In genomic region chr1:22347854-22348760, GRCh38 we compare ENCODE assay signal across 22 cellular contexts.
A peak's percentile ranks its signal among the peaks of the same experiment; 100 is the strongest.
DNase-seq lines count a peak whose midpoint lies in the region; ATAC-seq, FAIRE-seq and TF ChIP-seq lines count a peak whose summit lies in the region.
"Had no signal": no experiment of that assay in that cellular context is flagged by ENCODE, and none has a peak within 500 bp of the region (broad histone marks: within the 10 kb centered on the region; RNA-seq: fewer than 3 reads in every experiment).

No MANE protein-coding gene starts in this region.

- H3K9me3 Mint-ChIP-seq in WTC11 (no peaks in the 10 kb centered on the region), mesothelial cell of epicardium (no peaks in the 10 kb centered on the region)
- H3K9me3 Mint-ChIP-seq: stimulated activated naive CD8-positive, alpha-beta T cell treated with anti-CD3 and anti-CD28 coated beads, Interleukin-15, amount 100 ng/mL, for 72 hours had no signal

- H3K4me1 Mint-ChIP-seq in WTC11 (peaks cover 31% of the 10 kb centered on the region), mesothelial cell of epicardium (peaks cover 44% of the 10 kb centered on the region)

- CTCF ChIA-PET in WTC11 (lab: Charles Lee) = no interaction called here

- H3K27me3 Mint-ChIP-seq in WTC11 (ENCODE audit: low read depth) (peaks cover 7% of the 10 kb centered on the region; the same call in 1 of the 2 replicates), mesothelial cell of epicardium (ENCODE audit: low read depth) (peaks cover 56% of the 10 kb centered on the region)

- no peaks in the 10 kb centered on the region for H3K9me3 ChIP-seq in BLaER1 treated with 17β-estradiol and CSF1 and Interleukin-3, amounts not matched to agents 10 nM and 100 nM (replicated peaks in 1 of 11)
- H3K9me3 ChIP-seq in lower lobe of right lung = no peaks in the 10 kb centered on the region
- no peaks in the 10 kb centered on the region for H3K9me3 ChIP-seq in esophagus squamous epithelium

- intact Hi-C loops in lower lobe of right lung (cut with DNase I) (no loop called here), esophagus squamous epithelium (cut with DNase I) (no loop called here)

- ATAC-seq in WTC11 (no peak), lower lobe of right lung (peak; percentile 44 to 74)
- ATAC-seq: activated CD4-positive, CD25-positive, alpha-beta regulatory T cell treated with anti-CD3 and anti-CD28 coated beads, Interleukin-2, amount 50 U/mL, for 24 hours; stimulated activated naive CD8-positive, alpha-beta T cell treated with anti-CD3 and anti-CD28 coated beads, Interleukin-15, amount 100 ng/mL, for 72 hours had no signal

- H3K9ac ChIP-seq in BLaER1 treated with 17β-estradiol and CSF1 and Interleukin-3, amounts not matched to agents 10 nM and 100 nM = no peak overlapping the region

- peak overlapping the region in 8 of 11 experiments; percentile 10 to 45 (median 32); a peak in 12 of 22 replicates for H3K4me2 ChIP-seq in BLaER1 treated with 17β-estradiol and CSF1 and Interleukin-3, amounts not matched to agents 10 nM and 100 nM

- H3K27ac Mint-ChIP-seq in WTC11 (no peak overlapping the region), mesothelial cell of epicardium (no peak overlapping the region)
- H3K27ac Mint-ChIP-seq: progenitor cell of endocrine pancreas; stimulated activated naive CD8-positive, alpha-beta T cell treated with anti-CD3 and anti-CD28 coated beads, Interleukin-15, amount 100 ng/mL, for 72 hours had no signal

- POLR2A ChIA-PET in WTC11 (lab: Charles Lee) = no interaction called here

- DNase-seq in LNCaP clone FGC (ENCODE audit: low read depth) = peak; percentile 64
- no peak for DNase-seq in WTC11 (ENCODE audit: low spot score)
- no peak for DNase-seq in lower lobe of right lung
- DNase-seq in H54 (ENCODE audit: insufficient read length, low spot score) = no peak
- DNase-seq in GM19239 (ENCODE audit: insufficient read length, low spot score) = no peak
- no peak for DNase-seq in esophagus squamous epithelium (lab: John Stamatoyannopoulos, UW)
- DNase-seq in mesothelial cell of epicardium (ENCODE audit: low spot score in 2 of 2, unreplicated experiment in 2 of 2) = no peak
- DNase-seq: activated CD8-positive, alpha-beta memory T cell treated with anti-CD3 and anti-CD28 coated beads, Interleukin-2, amount 50 U/mL, for 4 hours; activated naive CD4-positive, alpha-beta T cell treated with Interleukin-2 at 50 U/mL for 16 hours; brain microvascular endothelial cell; Calu3; dorsolateral prefrontal cortex; GF-D8; HCEC 1CT; kidney glomerular epithelial cell; NCI-H1105 treated with DMSO at 0.1 percent for 48 hours; NCI-H524 treated with DMSO at 0.1 percent for 48 hours; stimulated activated naive CD8-positive, alpha-beta T cell treated with anti-CD3 and anti-CD28 coated beads, Interleukin-15, amount 100 ng/mL, for 72 hours; T-helper 1 cell had no signal

- peaks cover 17 to 38% (median 27%) of the 10 kb centered on the region in 11 experiments for H3K27me3 ChIP-seq in BLaER1 treated with 17β-estradiol and CSF1 and Interleukin-3, amounts not matched to agents 10 nM and 100 nM
- H3K27me3 ChIP-seq in lower lobe of right lung (ENCODE audit: low read depth) (peaks cover 56% of the 10 kb centered on the region), esophagus squamous epithelium (peaks cover 0 to 89% (median 4%) of the 10 kb centered on the region in 4 donors)

- WGBS in esophagus squamous epithelium, 2 donors = 51 to 59% methylated on average over 16 of the region's 16 CpGs

- no peak overlapping the region for H3K27ac ChIP-seq in BLaER1 treated with 17β-estradiol and CSF1 and Interleukin-3, amounts not matched to agents 10 nM and 100 nM
- no peak overlapping the region for H3K27ac ChIP-seq in lower lobe of right lung
- H3K27ac ChIP-seq in esophagus squamous epithelium = no peak overlapping the region
- H3K27ac ChIP-seq: brain microvascular endothelial cell, dorsolateral prefrontal cortex had no signal

- H4K20me1 ChIP-seq in BLaER1 treated with 17β-estradiol and CSF1 and Interleukin-3, amounts not matched to agents 10 nM and 100 nM = no peaks in the 10 kb centered on the region; a peak in 1 of 22 replicates

- H3K4me3 Mint-ChIP-seq in WTC11 (no peak overlapping the region), mesothelial cell of epicardium (no peak overlapping the region)
- H3K4me3 Mint-ChIP-seq: stimulated activated naive CD8-positive, alpha-beta T cell treated with anti-CD3 and anti-CD28 coated beads, Interleukin-15, amount 100 ng/mL, for 72 hours had no signal

- H3K36me3 ChIP-seq in BLaER1 treated with 17β-estradiol and CSF1 and Interleukin-3, amounts not matched to agents 10 nM and 100 nM = no peaks in the 10 kb centered on the region
- H3K36me3 ChIP-seq in lower lobe of right lung (no peaks in the 10 kb centered on the region), esophagus squamous epithelium (no peaks in the 10 kb centered on the region)
- H3K36me3 ChIP-seq: brain microvascular endothelial cell had no signal

- H3K36me3 Mint-ChIP-seq in WTC11 (no peaks in the 10 kb centered on the region), mesothelial cell of epicardium (no peaks in the 10 kb centered on the region)

- FAIRE-seq in H54 (lab: Jason Lieb, UNC) (no peak), GM19239 (lab: Jason Lieb, UNC) (no peak)

- peaks cover 0 to 23% (median 8%) of the 10 kb centered on the region in 10 experiments; a peak in 9 of 20 replicates for H3K4me1 ChIP-seq in BLaER1 treated with 17β-estradiol and CSF1 and Interleukin-3, amounts not matched to agents 10 nM and 100 nM
- H3K4me1 ChIP-seq in lower lobe of right lung (no peaks in the 10 kb centered on the region), esophagus squamous epithelium (peaks cover 0 to 12% (median 0%) of the 10 kb centered on the region in 3 donors)

- no peak for TF ChIP-seq POLR2A in H54 (IDR thresholded peaks at IDR 0.05; ENCODE audit: low read depth, low read length)
- no peak for TF ChIP-seq POLR2A in esophagus squamous epithelium (IDR thresholded peaks at IDR 0.05)

- TF ChIP-seq CTCF in LNCaP clone FGC (IDR thresholded peaks at IDR 0.05; ENCODE audit: control insufficient read depth, extremely low read depth, insufficient read depth) (no peak), WTC11 (IDR thresholded peaks at IDR 0.05) (no peak), lower lobe of right lung (IDR thresholded peaks at IDR 0.05) (no peak), esophagus squamous epithelium (IDR thresholded peaks at IDR 0.05) (no peak), mesothelial cell of epicardium (IDR thresholded peaks at IDR 0.05; ENCODE audit: unreplicated experiment) (no peak)

- H3K4me3 ChIP-seq in BLaER1 treated with 17β-estradiol and CSF1 and Interleukin-3, amounts not matched to agents 10 nM and 100 nM = no peak overlapping the region
- no peak overlapping the region for H3K4me3 ChIP-seq in LNCaP clone FGC (ENCODE audit: low read depth, low read length)
- H3K4me3 ChIP-seq in lower lobe of right lung = no peak overlapping the region
- no peak overlapping the region for H3K4me3 ChIP-seq in esophagus squamous epithelium
- H3K4me3 ChIP-seq: dorsolateral prefrontal cortex had no signal

TF ChIP-seq in WTC11, 78 proteins besides CTCF, POLR2A, EP300 and RAD21:
- no peak for TF ChIP-seq IRF2 (CRISPR knock-in tag; IDR thresholded peaks at IDR 0.05; ENCODE audit: borderline replicate concordance, low read depth)
- peak; percentile 63 for TF ChIP-seq GABPB1 (CRISPR knock-in tag; IDR thresholded peaks at IDR 0.05)
- no peak for TF ChIP-seq CREB1 (CRISPR knock-in tag; IDR thresholded peaks at IDR 0.05)
- TF ChIP-seq ZBTB43 (CRISPR knock-in tag; IDR thresholded peaks at IDR 0.05) = no peak
